1 cellular context compared by ENCODE assay signal in genomic region chr22:17260950-17261349, GRCh38.
TF ChIP-seq lines count a peak whose summit lies in the region.

No MANE protein-coding gene starts in this region.

TF ChIP-seq in K562, 482 proteins besides CTCF, POLR2A, EP300 and RAD21:
- no peak for TF ChIP-seq ZNF407 (IDR thresholded peaks at IDR 0.05; ENCODE audit: low read depth)
- TF ChIP-seq ZBTB34 (CRISPR knock-in tag; IDR thresholded peaks at IDR 0.05), result no peak
- no peak for TF ChIP-seq MYC (IDR thresholded peaks at IDR 0.05; ENCODE audit: low read depth, low read length)
- no peak for TF ChIP-seq MYC (CRISPR knock-in tag; IDR thresholded peaks at IDR 0.05; ENCODE audit: borderline replicate concordance, low read depth)
- TF ChIP-seq SUPT5H (IDR thresholded peaks at IDR 0.05), result no peak
- no peak for TF ChIP-seq MXD1 (CRISPR knock-in tag; IDR thresholded peaks at IDR 0.05; ENCODE audit: borderline replicate concordance, poor library complexity, severe bottlenecking)
- TF ChIP-seq ZNF253 (CRISPR knock-in tag; conservative IDR thresholded peaks at IDR 0.05), result no peak
- TF ChIP-seq PHB2 (IDR thresholded peaks at IDR 0.05; ENCODE audit: low read depth), result no peak
- no peak for TF ChIP-seq HNRNPLL (IDR thresholded peaks at IDR 0.05; ENCODE audit: low read depth, low read length, poor library complexity, severe bottlenecking)
- TF ChIP-seq TCF3 (CRISPR knock-in tag; IDR thresholded peaks at IDR 0.05), result no peak
- no peak for TF ChIP-seq EGR1 (conservative IDR thresholded peaks at IDR 0.05)
- TF ChIP-seq MEF2D (tag; conservative IDR thresholded peaks at IDR 0.05; ENCODE audit: low read depth), result no peak
- no peak for TF ChIP-seq PHF21A (IDR thresholded peaks at IDR 0.05; ENCODE audit: borderline replicate concordance, low read depth)
- TF ChIP-seq USF2 (CRISPR knock-in tag; IDR thresholded peaks at IDR 0.05), result no peak
- no peak for TF ChIP-seq RBM14 (IDR thresholded peaks at IDR 0.05; ENCODE audit: borderline replicate concordance, insufficient read depth, low read depth, low read length)
- TF ChIP-seq RFX5 (IDR thresholded peaks at IDR 0.05; ENCODE audit: low read depth, low read length), result no peak
- no peak for TF ChIP-seq MAX (CRISPR knock-in tag; IDR thresholded peaks at IDR 0.05)
TF ChIP-seq in K562: peak in this region for 0.
